ENCODE assay signal across 29 cellular contexts in genomic region chr17:28324272-28324745, GRCh38. TPM values are rescaled to one million over a fixed set of nuclear protein-coding genes. Genes with fewer than 3 reads are reported as not detected.
A peak's percentile ranks its signal among the peaks of the same experiment; 100 is the strongest.
DNase-seq lines count a peak whose midpoint lies in the region; ATAC-seq and TF ChIP-seq lines count a peak whose summit lies in the region.
"Had no signal": no experiment of that assay in that cellular context is flagged by ENCODE, and none has a peak within 500 bp of the region (broad histone marks: within the 10 kb centered on the region; RNA-seq: fewer than 3 reads in every experiment).

No MANE protein-coding gene starts in this region.

- DNase-seq in HT-29 (ENCODE audit: low spot score), result peak; percentile 23
- DNase-seq in endodermal cell, result peak; percentile 24
- DNase-seq in nephron progenitor cell, result no peak
- DNase-seq in stimulated activated naive CD8-positive, alpha-beta T cell treated with anti-CD3 and anti-CD28 coated beads, Interleukin-15, amount 100 ng/mL, for 72 hours, result no peak
- DNase-seq: activated CD4-positive, alpha-beta T cell treated with anti-CD3 and anti-CD28 coated beads for 4 hours; effector CD8-positive, alpha-beta T cell; GOT3; hypothalamus; lower lobe of right lung; NCI-H187 treated with DMSO at 0.1 percent for 48 hours; NCI-H226; occipital lobe; SJCRH30; stimulated activated CD4-positive, alpha-beta T cell treated with anti-CD3 and anti-CD28 coated beads, Interleukin-4, amount 100 ng/mL, for 24 hours; stimulated activated naive CD8-positive, alpha-beta T cell treated with anti-CD3 and anti-CD28 coated beads, Interleukin-15, Interleukin-2, amounts not matched to agents 100 U/mL and 50 U/mL, for 24 hours had no signal

- TF ChIP-seq CTCF in 22Rv1 (IDR thresholded peaks at IDR 0.05) (no peak), endodermal cell (conservative IDR thresholded peaks at IDR 0.05) (no peak), nephron progenitor cell (IDR thresholded peaks at IDR 0.05) (no peak)

- H3K4me3 ChIP-seq in endodermal cell (ENCODE audit: low read length), result peak overlapping the region; percentile 57
- H3K4me3 ChIP-seq: ascending aorta, lower lobe of right lung, Peyer's patch, SJCRH30, tibial nerve had no signal

- H3K4me1 ChIP-seq in endodermal cell (ENCODE audit: control insufficient read depth, insufficient read depth, low read length), result peaks cover 16% of the 10 kb centered on the region

- H3K4me1 Mint-ChIP-seq in endodermal cell, result peaks cover 45% of the 10 kb centered on the region
- peaks cover 63% of the 10 kb centered on the region for H3K4me1 Mint-ChIP-seq in nephron progenitor cell
- peaks cover 37% of the 10 kb centered on the region for H3K4me1 Mint-ChIP-seq in stimulated activated naive CD8-positive, alpha-beta T cell treated with anti-CD3 and anti-CD28 coated beads, Interleukin-15, amount 100 ng/mL, for 72 hours

- no peaks in the 10 kb centered on the region for H3K9me3 ChIP-seq in endodermal cell (ENCODE audit: control insufficient read depth, low read length)
- H3K9me3 ChIP-seq: ascending aorta, lower lobe of right lung, Peyer's patch, SJCRH30, tibial nerve had no signal

- H3K4me3 Mint-ChIP-seq in endodermal cell, result no peak overlapping the region
- H3K4me3 Mint-ChIP-seq in nephron progenitor cell, result no peak overlapping the region
- H3K4me3 Mint-ChIP-seq in stimulated activated naive CD8-positive, alpha-beta T cell treated with anti-CD3 and anti-CD28 coated beads, Interleukin-15, amount 100 ng/mL, for 72 hours, result no peak overlapping the region
- H3K4me3 Mint-ChIP-seq: T-helper 1 cell treated with Interleukin-12 subunit alpha and Interleukin-12 subunit beta and Interleukin-4 antibody, amounts not matched to agents 30 μg/mL and 1 μg/mL, for 36 hours had no signal

- H3K9me3 Mint-ChIP-seq in endodermal cell (no peaks in the 10 kb centered on the region), nephron progenitor cell (no peaks in the 10 kb centered on the region)
- H3K9me3 Mint-ChIP-seq in stimulated activated naive CD8-positive, alpha-beta T cell treated with anti-CD3 and anti-CD28 coated beads, Interleukin-15, amount 100 ng/mL, for 72 hours, result no peaks in the 10 kb centered on the region
- H3K9me3 Mint-ChIP-seq: activated naive CD4-positive, alpha-beta T cell treated with anti-CD3 and anti-CD28 coated beads, Interleukin-2, amount 50 U/mL, for 72 hours; T-helper 1 cell treated with Interleukin-12 subunit alpha and Interleukin-12 subunit beta and Interleukin-4 antibody, amounts not matched to agents 30 μg/mL and 1 μg/mL, for 36 hours had no signal

- WGBS in endodermal cell (ENCODE audit: insufficient coverage in 1 of 2, insufficient read length in 1 of 2), 2 experiments, result 87 to 90% methylated on average over 2 to 5 of the region's 5 CpGs

- ATAC-seq in HG03439 (IDR thresholded peaks at IDR 0.05; ENCODE audit: unreplicated experiment), result no peak
- no peak for ATAC-seq in SK-N-SH treated with all-trans-retinoic acid at 6 μM for 48 hours
- no peak for ATAC-seq in HG03159 (IDR thresholded peaks at IDR 0.05; ENCODE audit: unreplicated experiment)
- ATAC-seq in stimulated activated naive CD8-positive, alpha-beta T cell treated with anti-CD3 and anti-CD28 coated beads, Interleukin-15, amount 100 ng/mL, for 72 hours, result no peak
- ATAC-seq: activated naive CD4-positive, alpha-beta T cell treated with anti-CD3 and anti-CD28 coated beads, Interleukin-2, amount 50 U/mL, for 72 hours; esophagus mucosa; stimulated activated naive CD8-positive, alpha-beta T cell treated with anti-CD3 and anti-CD28 coated beads, Interleukin-15, Interleukin-2, amounts not matched to agents 100 U/mL and 50 U/mL, for 24 hours had no signal

- peak overlapping the region; percentile 18; the same call in 1 of the 2 replicates for H3K27ac ChIP-seq in 22Rv1
- no peak overlapping the region for H3K27ac ChIP-seq in endodermal cell (ENCODE audit: low read depth, low read length)
- H3K27ac ChIP-seq: ascending aorta, lower lobe of right lung, Peyer's patch, SJCRH30, tibial nerve had no signal

- H3K36me3 Mint-ChIP-seq in endodermal cell (ENCODE audit: low read depth), result peaks cover 52% of the 10 kb centered on the region
- H3K36me3 Mint-ChIP-seq in nephron progenitor cell (ENCODE audit: low read depth), result peaks cover 55% of the 10 kb centered on the region

- H3K27ac Mint-ChIP-seq in endodermal cell (peak overlapping the region; percentile 30), nephron progenitor cell (peak overlapping the region; percentile 42)
- no peak overlapping the region for H3K27ac Mint-ChIP-seq in stimulated activated naive CD8-positive, alpha-beta T cell treated with anti-CD3 and anti-CD28 coated beads, Interleukin-15, amount 100 ng/mL, for 72 hours
- H3K27ac Mint-ChIP-seq: activated naive CD4-positive, alpha-beta T cell treated with anti-CD3 and anti-CD28 coated beads, Interleukin-2, amount 50 U/mL, for 72 hours; T-helper 1 cell treated with Interleukin-12 subunit alpha and Interleukin-12 subunit beta and Interleukin-4 antibody, amounts not matched to agents 30 μg/mL and 1 μg/mL, for 36 hours had no signal

- H3K27me3 ChIP-seq in endodermal cell (ENCODE audit: control insufficient read depth, insufficient read depth, low read length, poor library complexity, severe bottlenecking), result no peaks in the 10 kb centered on the region
- H3K27me3 ChIP-seq: ascending aorta, Peyer's patch, SJCRH30, tibial nerve had no signal

- H3K27me3 Mint-ChIP-seq in endodermal cell (ENCODE audit: insufficient read depth), result no peaks in the 10 kb centered on the region
- no peaks in the 10 kb centered on the region for H3K27me3 Mint-ChIP-seq in nephron progenitor cell (ENCODE audit: low read depth, poor library complexity)
- H3K27me3 Mint-ChIP-seq in stimulated activated naive CD8-positive, alpha-beta T cell treated with anti-CD3 and anti-CD28 coated beads, Interleukin-15, amount 100 ng/mL, for 72 hours, result no peaks in the 10 kb centered on the region

- no peak overlapping the region for H3K9ac ChIP-seq in endodermal cell (ENCODE audit: extremely low read depth, low read length, poor library complexity, severe bottlenecking)

- peaks cover 41% of the 10 kb centered on the region for H3K36me3 ChIP-seq in endodermal cell (ENCODE audit: control insufficient read depth, insufficient read depth, low read length)

TF ChIP-seq in SK-N-SH treated with all-trans-retinoic acid at 6 μM for 48 hours, 23 proteins besides CTCF, POLR2A, EP300 and RAD21 (continues in another document):
- TF ChIP-seq TSHZ2 (CRISPR knock-in tag; IDR thresholded peaks at IDR 0.05) (no peak), TCF4 (CRISPR knock-in tag; IDR thresholded peaks at IDR 0.05; ENCODE audit: borderline replicate concordance) (no peak), RARB (CRISPR knock-in tag; IDR thresholded peaks at IDR 0.05) (no peak), ZFP3 (CRISPR knock-in tag; IDR thresholded peaks at IDR 0.05) (no peak), ESRRG (CRISPR knock-in tag; IDR thresholded peaks at IDR 0.05) (no peak), CSDC2 (CRISPR knock-in tag; IDR thresholded peaks at IDR 0.05) (no peak), ARNTL (CRISPR knock-in tag; IDR thresholded peaks at IDR 0.05; ENCODE audit: borderline replicate concordance, low read depth) (no peak), OSR1 (CRISPR knock-in tag; IDR thresholded peaks at IDR 0.05) (no peak)

RNA-seq across cellular contexts. Expression of gene TMEM97, which starts 5.3 kb away (rescaled TPM):
- 151 TPM in 2 replicates for total RNA-seq in HT-29 (2014; rRNA removed; shearing (Covaris generic))
- total RNA-seq in endodermal cell, result 10 to 100 TPM; 72.1 to 80.7 TPM
- polyA plus RNA-seq in endodermal cell (2013, experiment 1 of 2), result 137 TPM
- polyA plus RNA-seq in endodermal cell (2013, experiment 2 of 2), result 133 TPM
- total RNA-seq: ascending aorta had no signal

RNA-seq across cellular contexts. Expression of gene IFT20, which starts 11.0 kb away (rescaled TPM):
- total RNA-seq in HT-29 (2014; rRNA removed; shearing (Covaris generic)), result 28.0 and 33.2 TPM in 2 replicates
- total RNA-seq in endodermal cell, result 10 to 100 TPM; 28.9 to 34.3 TPM
- polyA plus RNA-seq in endodermal cell (2013, experiment 1 of 2), result 34.4 TPM
- 35.6 TPM for polyA plus RNA-seq in endodermal cell (2013, experiment 2 of 2)

RNA-seq across cellular contexts. Expression of gene TNFAIP1, which starts 11.3 kb away (rescaled TPM):
- total RNA-seq in HT-29 (2014; rRNA removed; shearing (Covaris generic)), result 32.8 and 36.8 TPM in 2 replicates
- total RNA-seq in endodermal cell, result 10 to 100 TPM; 29.9 to 36.1 TPM
- polyA plus RNA-seq in endodermal cell (2013, experiment 1 of 2), result 29.7 TPM
- polyA plus RNA-seq in endodermal cell (2013, experiment 2 of 2), result 27.6 TPM

RNA-seq across cellular contexts. Expression of gene POLDIP2, which starts 33.0 kb away (rescaled TPM):
- 146 and 158 TPM in 2 replicates for total RNA-seq in HT-29 (2014; rRNA removed; shearing (Covaris generic))
- 10 to 100 TPM; 69.0 to 72.1 TPM for total RNA-seq in endodermal cell
- 56.7 TPM for polyA plus RNA-seq in endodermal cell (2013, experiment 1 of 2)
- 51.2 TPM for polyA plus RNA-seq in endodermal cell (2013, experiment 2 of 2)

RNA-seq across cellular contexts. Expression of gene SEBOX, which starts 40.7 kb away (rescaled TPM):
- total RNA-seq in HT-29 (2014; rRNA removed; shearing (Covaris generic)), result not detected in 2 replicates
- not detected for total RNA-seq in endodermal cell
- not detected for polyA plus RNA-seq in endodermal cell (2013, experiment 1 of 2)
- polyA plus RNA-seq in endodermal cell (2013, experiment 2 of 2), result not detected
- total RNA-seq: A673; activated naive CD4-positive, alpha-beta T cell treated with anti-CD3 and anti-CD28 coated beads, Interleukin-2, amount 50 U/mL, for 72 hours; ascending aorta; cerebellum; esophagus mucosa; frontal cortex; lower lobe of right lung; occipital lobe; Peyer's patch; SJCRH30; tibial nerve had no signal
- polyA plus RNA-seq: BJ had no signal

Comparison
In these comparisons a context has a peak if more than half of its experiments do, and no peak if none do; other contexts are left out.
1. DNase-seq: peak in HT-29 (single experiment) and endodermal cell (single experiment); none in nephron progenitor cell (single experiment) and stimulated activated naive CD8-positive, alpha-beta T cell treated with anti-CD3 and anti-CD28 coated beads, Interleukin-15, amount 100 ng/mL, for 72 hours (0 of 2).
2. H3K27ac Mint-ChIP-seq: peak in endodermal cell (single experiment) and nephron progenitor cell (single experiment); none in stimulated activated naive CD8-positive, alpha-beta T cell treated with anti-CD3 and anti-CD28 coated beads, Interleukin-15, amount 100 ng/mL, for 72 hours (0 of 2).